Comparison of ENCODE assay signal across 19 cellular contexts in genomic region chr9:38405841-38406240, GRCh38. TPM values are rescaled to one million over a fixed set of nuclear protein-coding genes. Genes with fewer than 3 reads are reported as not detected.
"Had no signal": no experiment of that assay in that cellular context is flagged by ENCODE, and none has a peak within 500 bp of the region (broad histone marks: within the 10 kb centered on the region; RNA-seq: fewer than 3 reads in every experiment).

No MANE protein-coding gene starts in this region.

- H3K4me3 ChIP-seq: adrenal gland, body of pancreas, colonic mucosa, hepatocyte, right atrium auricular region, skin epidermis, tibial nerve had no signal

- H3K4me1 ChIP-seq: adrenal gland, body of pancreas, colonic mucosa, right atrium auricular region, tibial nerve had no signal

- H3K9me3 Mint-ChIP-seq: memory B cell, natural killer cell had no signal

- H3K36me3 ChIP-seq: adrenal gland, colonic mucosa, right atrium auricular region, tibial nerve had no signal

- H3K4me1 Mint-ChIP-seq: natural killer cell had no signal

- H3K4me3 Mint-ChIP-seq: memory B cell, natural killer cell had no signal

- H3K27ac Mint-ChIP-seq: memory B cell, natural killer cell had no signal

- H3K27me3 ChIP-seq: adrenal gland, body of pancreas, colonic mucosa, right atrium auricular region had no signal

- ATAC-seq: body of pancreas, left ventricle myocardium superior, natural killer cell had no signal

- H3K9me3 ChIP-seq: adrenal gland, body of pancreas, colonic mucosa, right atrium auricular region, tibial nerve had no signal

- H3K36me3 Mint-ChIP-seq: memory B cell, natural killer cell had no signal

- DNase-seq: activated CD4-positive, CD25-positive, alpha-beta regulatory T cell treated with anti-CD3 and anti-CD28 coated beads, Interleukin-2, amount 50 U/mL, for 72 hours; activated naive CD4-positive, alpha-beta T cell treated with anti-CD3 and anti-CD28 coated beads, Interleukin-2, amount 50 U/mL, for 16 hours; adrenal gland; body of pancreas; caudate nucleus; colonic mucosa; left ventricle myocardium superior; natural killer cell; nucleus accumbens; stimulated activated CD4-positive, alpha-beta T cell treated with anti-CD3 and anti-CD28 coated beads, Interleukin-4, amount 100 ng/mL, for 4 hours; stimulated activated CD8-positive, alpha-beta memory T cell treated with anti-CD3 and anti-CD28 coated beads, Interleukin-4, amount 100 ng/mL, for 48 hours; stimulated activated naive CD4-positive, alpha-beta T cell treated with Interleukin-2 at 50 U/mL for 16 hours; substantia nigra; SW 1271 had no signal

RNA-seq across cellular contexts. Expression of gene IGFBPL1, which starts 18.4 kb away (rescaled TPM):
- total RNA-seq: left ventricle myocardium superior, natural killer cell had no signal
